In genomic region chr20:34129518-34130162, GRCh38 we compare ENCODE assay signal across 8 cellular contexts. TPM values are rescaled to one million over a fixed set of nuclear protein-coding genes. Genes with fewer than 3 reads are reported as not detected.
A peak's percentile ranks its signal among the peaks of the same experiment; 100 is the strongest.
DNase-seq lines count a peak whose midpoint lies in the region; ATAC-seq and TF ChIP-seq lines count a peak whose summit lies in the region.

No MANE protein-coding gene starts in this region.

- no peak for ATAC-seq in GM18870 (IDR thresholded peaks at IDR 0.05; ENCODE audit: unreplicated experiment)

- no peak overlapping the region for H3K4me3 ChIP-seq in HFF-Myc (replicated peaks; ENCODE audit: low read depth, low read length)

- peak in 10 of 14 donors; percentile 5 to 58 (median 30) for DNase-seq in C1 segment of cervical spinal cord (lab: John Stamatoyannopoulos, UW)
- peak; percentile 44 for DNase-seq in HFF-Myc (ENCODE audit: extremely low read depth, low read depth)
- peak; percentile 82 for DNase-seq in NCI-H460 (ENCODE audit: extremely low read depth, low read depth)
- peak in 3 of 4 experiments; percentile 7 to 22 (median 9) for DNase-seq in activated CD4-positive, CD25-positive, alpha-beta regulatory T cell (lab: John Stamatoyannopoulos, UW)
- peak; percentile 86 for DNase-seq in cerebellar cortex (ENCODE audit: low spot score)
- peak; percentile 76 for DNase-seq in kidney tubule cell (ENCODE audit: low spot score)
- DNase-seq in stimulated activated CD4-positive, alpha-beta T cell treated with anti-CD3 and anti-CD28 coated beads, Interleukin-4, amount 100 ng/mL, for 4 hours: peak; percentile 26 to 33

- peak; percentile 73 for TF ChIP-seq CTCF in HFF-Myc (IDR thresholded peaks at IDR 0.05; ENCODE audit: low read depth, low read length, missing control alignments)

RNA-seq across cellular contexts. Expression of gene EIF2S2, which starts 17.6 kb away (rescaled TPM):
- 257 and 265 TPM in 2 replicates for total RNA-seq in NCI-H460 (2014; rRNA removed; shearing (Covaris generic))
- polyA plus RNA-seq in NCI-H460 (2014; cell fraction: nucleus; rRNA removed): 109 and 111 TPM in 2 replicates

Comparison
In these comparisons a context has a peak if more than half of its experiments do, and no peak if none do; other contexts are left out.
1. DNase-seq: peak in every context shown above with its lines; median percentile 86 in cerebellar cortex; 82 in NCI-H460; 76 in kidney tubule cell; 44 in HFF-Myc; 30 in C1 segment of cervical spinal cord; 30 in stimulated activated CD4-positive, alpha-beta T cell treated with anti-CD3 and anti-CD28 coated beads, Interleukin-4, amount 100 ng/mL, for 4 hours; 9 in activated CD4-positive, CD25-positive, alpha-beta regulatory T cell.